ENCODE assay signal across 15 cellular contexts in genomic region chr1:119047040-119047438, GRCh38. TPM values are rescaled to one million over a fixed set of nuclear protein-coding genes. Genes with fewer than 3 reads are reported as not detected.
DNase-seq lines count a peak whose midpoint lies in the region; ATAC-seq and TF ChIP-seq lines count a peak whose summit lies in the region.
"Had no signal": no experiment of that assay in that cellular context is flagged by ENCODE, and none has a peak within 500 bp of the region (broad histone marks: within the 10 kb centered on the region; RNA-seq: fewer than 3 reads in every experiment).

No MANE protein-coding gene starts in this region.

- CTCF ChIA-PET in mammary epithelial cell (lab: Charles Lee; ENCODE audit: low non-redundant PET), result no interaction called here
- CTCF ChIA-PET in activated CD4-positive, alpha-beta memory T cell treated with anti-CD3 and anti-CD28 coated beads for 36 hours (lab: Charles Lee), result interaction anchor here (0.6 to 0.7 kb wide), 2 partner anchors 73 to 939 kb away, joined by 4 to 6 read pairs; no protein-coding TSS in a partner anchor

- H3K36me3 ChIP-seq in GM23338 (ENCODE audit: insufficient read depth) (no peaks in the 10 kb centered on the region), mammary epithelial cell (ENCODE audit: insufficient read depth, low read length) (no peaks in the 10 kb centered on the region), iPS-20b (ENCODE audit: insufficient read depth, low read depth, low read length) (peaks cover 4% of the 10 kb centered on the region; the same call in 1 of the 2 replicates), thoracic aorta (peaks cover 4% of the 10 kb centered on the region)

- peaks cover 26% of the 10 kb centered on the region for H3K4me1 Mint-ChIP-seq in GM23338
- no peaks in the 10 kb centered on the region for H3K4me1 Mint-ChIP-seq in activated CD4-positive, alpha-beta memory T cell treated with anti-CD3 and anti-CD28 coated beads for 36 hours (ENCODE audit: low read depth)
- H3K4me1 Mint-ChIP-seq: activated CD4-positive, alpha-beta T cell treated with anti-CD3 and anti-CD28 coated beads for 36 hours had no signal

- H3K27ac ChIP-seq in GM23338 (ENCODE audit: low read depth) (no peak overlapping the region), mammary epithelial cell (ENCODE audit: insufficient read depth, low read depth, low read length) (peak overlapping the region; percentile 39), iPS-20b (ENCODE audit: low read length) (no peak overlapping the region), thoracic aorta (peak overlapping the region; percentile 33 to 49)
- H3K27ac ChIP-seq: psoas muscle had no signal

- no peaks in the 10 kb centered on the region for H3K9me3 ChIP-seq in mammary epithelial cell (replicated peaks; ENCODE audit: insufficient read depth, low read length)
- H3K9me3 ChIP-seq in iPS-20b (ENCODE audit: insufficient read depth, low read depth, low read length), result no peaks in the 10 kb centered on the region
- no peaks in the 10 kb centered on the region for H3K9me3 ChIP-seq in thoracic aorta
- H3K9me3 ChIP-seq: mucosa of descending colon, psoas muscle had no signal

- 100% methylated on average over 3 of the region's 3 CpGs for WGBS in mammary epithelial cell (ENCODE audit: low coverage, missing lambda C conversion rate)

- H2AFZ ChIP-seq in GM23338, result no peak overlapping the region
- H2AFZ ChIP-seq in mammary epithelial cell (ENCODE audit: low read depth, low read length), result no peak overlapping the region

- no peak for TF ChIP-seq CTCF in GM23338 (conservative IDR thresholded peaks at IDR 0.05; ENCODE audit: low read depth in 2 of 2)
- no peak for TF ChIP-seq CTCF in mammary epithelial cell (conservative IDR thresholded peaks at IDR 0.05 in 1 of 2, IDR thresholded peaks at IDR 0.05 in 1 of 2; ENCODE audit: extremely low read depth in 1 of 2, insufficient read depth in 1 of 2, low read depth in 1 of 2, low read length in 2 of 2)
- TF ChIP-seq CTCF in thoracic aorta (IDR thresholded peaks at IDR 0.05), result no peak

- H3K27me3 ChIP-seq in GM23338 (ENCODE audit: insufficient read depth), result no peaks in the 10 kb centered on the region
- no peaks in the 10 kb centered on the region for H3K27me3 ChIP-seq in mammary epithelial cell (ENCODE audit: insufficient read depth, low read length)
- no peaks in the 10 kb centered on the region for H3K27me3 ChIP-seq in iPS-20b (ENCODE audit: insufficient read depth, low read length)
- H3K27me3 ChIP-seq in thoracic aorta (replicated peaks; ENCODE audit: insufficient read depth), result no peaks in the 10 kb centered on the region

- DNase-seq in GM23338 (ENCODE audit: low spot score) (no peak), mammary epithelial cell (no peak), thoracic aorta (ENCODE audit: low spot score) (no peak)
- no peak for DNase-seq in activated CD4-positive, alpha-beta memory T cell treated with anti-CD3 and anti-CD28 coated beads for 36 hours
- no peak for DNase-seq in stimulated activated CD4-positive, alpha-beta T cell treated with anti-CD3 and anti-CD28 coated beads, Interleukin-15, amount 100 ng/mL, for 24 hours
- DNase-seq: activated CD4-positive, alpha-beta T cell treated with anti-CD3 and anti-CD28 coated beads for 36 hours; activated T-cell treated with anti-CD3 and anti-CD28 coated beads, Interleukin-2, amount 50 U/mL, for 48 hours; COR-L47; mucosa of descending colon; NCI-H226; OCI-M1; psoas muscle had no signal

- no peak for ATAC-seq in GM23338
- ATAC-seq in thoracic aorta (ENCODE audit: insufficient number of reproducible peaks, low FRiP score, low read depth), result peak; percentile 65
- ATAC-seq in SK-N-SH treated with all-trans-retinoic acid at 6 μM for 48 hours, result no peak
- no peak for ATAC-seq in GM18873 (IDR thresholded peaks at IDR 0.05; ENCODE audit: low FRiP score, unreplicated experiment)
- ATAC-seq: activated CD4-positive, alpha-beta T cell treated with anti-CD3 and anti-CD28 coated beads for 36 hours; mucosa of descending colon; psoas muscle had no signal

- intact Hi-C loops in mammary epithelial cell (cut with micrococcal nuclease), result no loop called here
- intact Hi-C loops in activated CD4-positive, alpha-beta memory T cell treated with anti-CD3 and anti-CD28 coated beads for 36 hours (cut with micrococcal nuclease), result no loop called here

- no peaks in the 10 kb centered on the region for H3K9me2 ChIP-seq in GM23338 (ENCODE audit: insufficient read depth)

- POLR2A ChIA-PET in activated CD4-positive, alpha-beta memory T cell treated with anti-CD3 and anti-CD28 coated beads for 36 hours (lab: Charles Lee), result no interaction called here

- H3K4me3 Mint-ChIP-seq in GM23338, result no peak overlapping the region
- no peak overlapping the region for H3K4me3 Mint-ChIP-seq in activated CD4-positive, alpha-beta memory T cell treated with anti-CD3 and anti-CD28 coated beads for 36 hours
- H3K4me3 Mint-ChIP-seq: activated CD4-positive, alpha-beta T cell treated with anti-CD3 and anti-CD28 coated beads for 36 hours had no signal

- H3K9ac ChIP-seq in mammary epithelial cell (ENCODE audit: insufficient read depth, low read length), result no peak overlapping the region
- H3K9ac ChIP-seq in iPS-20b (ENCODE audit: low read depth, low read length), result peak overlapping the region; percentile 2; the same call in 1 of the 2 replicates

- H3K27ac Mint-ChIP-seq in GM23338, result 0 out of 2 replicates have a peak overlapping the region, but pooled peaks have one; percentile 9
- H3K27ac Mint-ChIP-seq in activated CD4-positive, alpha-beta memory T cell treated with anti-CD3 and anti-CD28 coated beads for 36 hours, result no peak overlapping the region
- H3K27ac Mint-ChIP-seq: activated CD4-positive, alpha-beta T cell treated with anti-CD3 and anti-CD28 coated beads for 36 hours had no signal

- dilution Hi-C loops in mammary epithelial cell (cut with HindIII; ENCODE audit: low sequenced_read_pairs), result no loop called here

- H3K4me2 ChIP-seq in GM23338, result no peak overlapping the region
- H3K4me2 ChIP-seq in mammary epithelial cell (ENCODE audit: insufficient read depth, low read depth, low read length), result no peak overlapping the region

- 0 out of 3 replicates have a peak, but pooled peaks cover 3% of the 10 kb centered on the region for H3K36me3 Mint-ChIP-seq in GM23338 (ENCODE audit: low read depth)
- H3K36me3 Mint-ChIP-seq in activated CD4-positive, alpha-beta memory T cell treated with anti-CD3 and anti-CD28 coated beads for 36 hours, result peaks cover 50% of the 10 kb centered on the region

- H3K27me3 Mint-ChIP-seq in GM23338 (ENCODE audit: insufficient read depth, low read depth, poor library complexity), result peaks cover 2% of the 10 kb centered on the region
- no peaks in the 10 kb centered on the region for H3K27me3 Mint-ChIP-seq in activated CD4-positive, alpha-beta memory T cell treated with anti-CD3 and anti-CD28 coated beads for 36 hours
- H3K27me3 Mint-ChIP-seq: activated CD4-positive, alpha-beta T cell treated with anti-CD3 and anti-CD28 coated beads for 36 hours had no signal

- no peaks in the 10 kb centered on the region for H4K20me1 ChIP-seq in GM23338 (replicated peaks; ENCODE audit: insufficient read depth)
- H4K20me1 ChIP-seq in mammary epithelial cell (ENCODE audit: insufficient read depth, low read length), result no peaks in the 10 kb centered on the region

- H3K4me3 ChIP-seq in GM23338 (no peak overlapping the region), mammary epithelial cell (replicated peaks in 1 of 3; ENCODE audit: insufficient read depth in 1 of 3, low read depth in 2 of 3, low read length in 3 of 3) (no peak overlapping the region), iPS-20b (ENCODE audit: low read length) (no peak overlapping the region), thoracic aorta (peak overlapping the region; percentile 26)
- H3K4me3 ChIP-seq: mucosa of descending colon, psoas muscle had no signal

- in situ Hi-C loops in mammary epithelial cell (cut with MboI; ENCODE audit: low sequenced_read_pairs in 2 of 2), result no loop called here

- H3K4me1 ChIP-seq in GM23338 (ENCODE audit: insufficient read depth) (peaks cover 13% of the 10 kb centered on the region), mammary epithelial cell (ENCODE audit: insufficient read depth, low read length) (peaks cover 14% of the 10 kb centered on the region), iPS-20b (ENCODE audit: insufficient read depth, low read length) (peaks cover 8% of the 10 kb centered on the region; the same call in 1 of the 2 replicates), thoracic aorta (ENCODE audit: control insufficient read depth in 1 of 2, low read depth in 2 of 2) (peaks cover 0 to 17% of the 10 kb centered on the region in 2 donors)
- H3K4me1 ChIP-seq: psoas muscle had no signal

- no peaks in the 10 kb centered on the region for H3K9me3 Mint-ChIP-seq in GM23338
- H3K9me3 Mint-ChIP-seq in activated CD4-positive, alpha-beta memory T cell treated with anti-CD3 and anti-CD28 coated beads for 36 hours, result peaks cover 2% of the 10 kb centered on the region

- no TSS peak for BruUV-seq in mammary epithelial cell (replicated peaks; lab: Mats Ljungman, UMichigan)

- H3F3A ChIP-seq in GM23338 (replicated peaks; ENCODE audit: low read depth), result no peaks in the 10 kb centered on the region

- H3K79me2 ChIP-seq in GM23338 (replicated peaks; ENCODE audit: insufficient read depth) (no peaks in the 10 kb centered on the region), mammary epithelial cell (ENCODE audit: insufficient read depth, low read length) (no peaks in the 10 kb centered on the region)

TF ChIP-seq in GM23338, 12 proteins besides CTCF, POLR2A, EP300 and RAD21 (continues in another document):
- TF ChIP-seq ZNF331 (CRISPR knock-in tag; IDR thresholded peaks at IDR 0.05; ENCODE audit: low read depth) (no peak), STAT1 (IDR thresholded peaks at IDR 0.05; ENCODE audit: unreplicated experiment) (no peak), JUNB (IDR thresholded peaks at IDR 0.05; ENCODE audit: unreplicated experiment) (no peak), NANOG (IDR thresholded peaks at IDR 0.05; ENCODE audit: borderline replicate concordance) (no peak), POLR2AphosphoS5 (IDR thresholded peaks at IDR 0.05; ENCODE audit: low read depth) (no peak), EZH2phosphoT487 (IDR thresholded peaks at IDR 0.05; ENCODE audit: unreplicated experiment) (no peak)

TF ChIP-seq in SK-N-SH treated with all-trans-retinoic acid at 6 μM for 48 hours, 23 proteins besides CTCF, POLR2A, EP300 and RAD21 (continues in another document):
- TF ChIP-seq ZFP3 (CRISPR knock-in tag; IDR thresholded peaks at IDR 0.05), result no peak

RNA-seq across cellular contexts. Expression of gene TBX15, which starts 58.9 kb away (rescaled TPM):
- total RNA-seq in GM23338 (2014; rRNA removed; shearing (Covaris generic)), result 0.21 TPM in 1 of 2 replicates, not detected in the other
- polyA plus RNA-seq in GM23338 (2016; fragmentation: Nextera tagmentation; extraction: Ambion mirVana), result not detected in 2 replicates
- under 1 TPM in 1 of 2 donors, not detected in 1; 0.17 TPM for total RNA-seq in mammary epithelial cell
- polyA plus RNA-seq in mammary epithelial cell, result 0.01 TPM
- 2.3 TPM for polyA minus RNA-seq in mammary epithelial cell
- 1 to 10 TPM; 1.5 to 6.8 TPM for total RNA-seq in thoracic aorta
- total RNA-seq in activated CD4-positive, alpha-beta memory T cell treated with anti-CD3 and anti-CD28 coated beads for 36 hours, result not detected
- total RNA-seq: activated CD4-positive, alpha-beta T cell treated with anti-CD3 and anti-CD28 coated beads for 36 hours; mucosa of descending colon had no signal

Comparison
In these comparisons a context has a peak if more than half of its experiments do, and no peak if none do; other contexts are left out.
1. H3K27ac ChIP-seq: peak in mammary epithelial cell (single experiment) and thoracic aorta (2 of 2); none in GM23338 (single experiment) and iPS-20b (single experiment).